In the genomic region with DNA sequence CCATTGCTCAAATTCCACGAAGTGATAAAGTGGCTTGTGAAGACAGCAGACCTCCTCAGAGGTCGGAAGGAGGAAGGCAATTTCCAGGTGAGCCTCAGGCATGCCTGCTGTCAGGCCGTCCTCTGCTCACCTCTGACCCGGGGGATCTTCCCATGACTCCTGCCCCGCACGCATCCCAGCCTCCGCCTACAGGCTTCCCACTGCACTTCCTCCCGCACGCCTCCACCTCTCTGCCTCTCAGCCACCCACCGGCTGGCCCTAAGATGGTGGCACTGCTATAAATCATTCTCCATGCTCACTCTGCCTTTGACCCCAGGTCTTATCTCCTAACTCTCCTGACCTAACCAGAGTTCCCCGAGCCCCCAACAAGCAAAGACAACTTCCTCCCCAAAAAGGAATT, we compare ENCODE assay signal across 12 cellular contexts. TPM values are rescaled to one million over a fixed set of nuclear protein-coding genes. Genes with fewer than 3 reads are reported as not detected.
A peak's percentile ranks its signal among the peaks of the same experiment; 100 is the strongest.
DNase-seq lines count a peak whose midpoint lies in the region; ATAC-seq, FAIRE-seq and TF ChIP-seq lines count a peak whose summit lies in the region.
"Had no signal": no experiment of that assay in that cellular context is flagged by ENCODE, and none has a peak within 500 bp of the region (broad histone marks: within the 10 kb centered on the region; RNA-seq: fewer than 3 reads in every experiment).

No MANE protein-coding gene starts in this region.

- H3K4me1 Mint-ChIP-seq in HFFc6 (ENCODE audit: low read depth) (peaks cover 35% of the 10 kb centered on the region), H9 (peaks cover 6 to 13% of the 10 kb centered on the region in 2 experiments)
- H3K4me1 Mint-ChIP-seq: CD4-positive, CD25-positive, alpha-beta regulatory T cell had no signal

- no peak overlapping the region for H3T11ph ChIP-seq in H9 (ENCODE audit: low read length)

- no peak overlapping the region; the same call in 1 of the 2 replicates for H2BK20ac ChIP-seq in H1 (ENCODE audit: low read length)
- no peak overlapping the region for H2BK20ac ChIP-seq in H9 (ENCODE audit: low read depth, low read length, poor library complexity, severe bottlenecking)

- H3K18ac ChIP-seq in H1 (ENCODE audit: extremely low read depth, low read length) (no peak overlapping the region), mesenchymal stem cell (ENCODE audit: low read depth in 1 of 2, low read length in 2 of 2) (peak overlapping the region in 1 of 2 experiments; percentile 59), H9 (ENCODE audit: insufficient read length, low read depth, low read length) (no peak overlapping the region)

- H2AFZ ChIP-seq in H1 (ENCODE audit: low read length) (no peak overlapping the region), mesenchymal stem cell (ENCODE audit: low read depth, low read length) (no peak overlapping the region), H9 (ENCODE audit: low read length) (no peak overlapping the region)

- no peak for TF ChIP-seq POLR2A in H1 (IDR thresholded peaks at IDR 0.05; ENCODE audit: control extremely low read depth in 1 of 2, low read depth in 2 of 2, low read length in 2 of 2)

- TF ChIP-seq RAD21 in H1 (IDR thresholded peaks at IDR 0.05 in 1 of 2, conservative IDR thresholded peaks at IDR 0.05 in 1 of 2; ENCODE audit: low read depth in 2 of 2, low read length in 2 of 2) = 0 out of 4 replicates have a peak, but pooled peaks of 1 of the 2 experiments have one; percentile 2

- H3K27me3 Mint-ChIP-seq in HFFc6 (ENCODE audit: insufficient read depth) (peaks cover 2% of the 10 kb centered on the region; the same call in 1 of the 2 replicates), H9 (ENCODE audit: low read depth) (peaks cover 2% of the 10 kb centered on the region)
- H3K27me3 Mint-ChIP-seq: CD4-positive, CD25-positive, alpha-beta regulatory T cell had no signal

- CTCF ChIA-PET in H1 (lab: Charles Lee; ENCODE audit: partially characterized antibody) = interaction anchor here (1.1 to 1.4 kb wide), 4 partner anchors 14 to 332 kb away, joined by 3 to 4 read pairs (median 3); no protein-coding TSS in a partner anchor

- POLR2A ChIA-PET in H1 (lab: Charles Lee; ENCODE audit: partially characterized antibody) = no interaction called here

- H3K4ac ChIP-seq in H1 (replicated peaks; ENCODE audit: insufficient read length, low read depth, low read length) = no peak overlapping the region
- H3K4ac ChIP-seq in mesenchymal stem cell (ENCODE audit: low read depth in 1 of 2, low read length in 2 of 2) = no peak overlapping the region
- no peak overlapping the region for H3K4ac ChIP-seq in H9 (ENCODE audit: low read depth, low read length)

- H3K79me1 ChIP-seq in H1 (ENCODE audit: low read depth, low read length) (no peaks in the 10 kb centered on the region), mesenchymal stem cell (replicated peaks; ENCODE audit: low read length, poor library complexity, severe bottlenecking) (peaks cover 8% of the 10 kb centered on the region), H9 (ENCODE audit: insufficient read depth, low read depth, low read length, poor library complexity, severe bottlenecking) (no peaks in the 10 kb centered on the region)

- no peak overlapping the region for H3K23ac ChIP-seq in H1 (ENCODE audit: insufficient read length)
- no peak overlapping the region for H3K23ac ChIP-seq in mesenchymal stem cell (ENCODE audit: low read length in 2 of 2)
- no peak overlapping the region for H3K23ac ChIP-seq in H9 (ENCODE audit: insufficient read length, low read depth, low read length)

- peaks cover 18% of the 10 kb centered on the region for H3K36me3 Mint-ChIP-seq in HFFc6 (ENCODE audit: low read depth)
- H3K36me3 Mint-ChIP-seq in H9 (ENCODE audit: insufficient read depth in 1 of 3, low read depth in 3 of 3) = peaks cover 3 to 12% (median 4%) of the 10 kb centered on the region in 3 experiments
- H3K36me3 Mint-ChIP-seq: CD4-positive, CD25-positive, alpha-beta regulatory T cell had no signal

- ATAC-seq in HG02840 (IDR thresholded peaks at IDR 0.05; ENCODE audit: low FRiP score, unreplicated experiment) = no peak
- ATAC-seq: Right ventricle myocardium inferior had no signal

- no peak for TF ChIP-seq CTCF in HFFc6 (IDR thresholded peaks at IDR 0.05)
- TF ChIP-seq CTCF in H1 (IDR thresholded peaks at IDR 0.05; ENCODE audit: control extremely low read depth in 1 of 3, insufficient read depth in 1 of 3, low read depth in 1 of 3, low read length in 3 of 3) = no peak
- TF ChIP-seq CTCF in H9 (conservative IDR thresholded peaks at IDR 0.05) = no peak

- no peak overlapping the region for H4K91ac ChIP-seq in H1 (replicated peaks; ENCODE audit: insufficient read length, low read length)
- peak overlapping the region; percentile 25 for H4K91ac ChIP-seq in mesenchymal stem cell (ENCODE audit: low read length)
- H4K91ac ChIP-seq in H9 (ENCODE audit: insufficient read length, low read depth, low read length) = no peak overlapping the region

- H4K20me1 ChIP-seq in H1 (replicated peaks in 1 of 2; ENCODE audit: control insufficient read depth in 1 of 2, insufficient read depth in 2 of 2, low read length in 2 of 2) (no peaks in the 10 kb centered on the region), H9 (ENCODE audit: control insufficient read depth, insufficient read depth, insufficient read length) (no peaks in the 10 kb centered on the region)

- no peak overlapping the region; the same call in 1 of the 2 replicates for H2BK5ac ChIP-seq in H1 (ENCODE audit: low read depth, low read length)
- no peak overlapping the region for H2BK5ac ChIP-seq in mesenchymal stem cell (ENCODE audit: low read depth, low read length, poor library complexity, severe bottlenecking)
- no peak overlapping the region for H2BK5ac ChIP-seq in H9 (ENCODE audit: insufficient read length, low read length)

- H4K8ac ChIP-seq in H1 (ENCODE audit: extremely low read depth, insufficient read depth, low read length) = no peak overlapping the region
- H4K8ac ChIP-seq in mesenchymal stem cell (ENCODE audit: low read length) = no peak overlapping the region
- H4K8ac ChIP-seq in H9 (replicated peaks; ENCODE audit: insufficient read length, low read depth, low read length) = no peak overlapping the region

- WGBS in H1 (ENCODE audit: extremely low coverage in 1 of 2, insufficient coverage in 1 of 2, insufficient read length in 1 of 2, insufficient replicate concordance in 2 of 2, low coverage in 1 of 2, low lambda C conversion rate in 2 of 2, missing lambda C conversion rate in 1 of 2), 2 experiments = 82% methylated on average over 11 of the region's 11 CpGs; no CpG with 5 or more reads in 1 of the 2 experiments
- WGBS in mesenchymal stem cell = 80% methylated on average over 11 of the region's 11 CpGs
- no CpG with 5 or more reads among the region's 11 CpGs for WGBS in H9 (ENCODE audit: extremely low coverage, insufficient read length, low lambda C conversion rate)

- H2BK12ac ChIP-seq in H1 (ENCODE audit: low read depth, low read length) = peak overlapping the region; percentile 35; the same call in 1 of the 2 replicates
- peak overlapping the region in 1 of 2 experiments; percentile 37 for H2BK12ac ChIP-seq in mesenchymal stem cell (ENCODE audit: low read length in 2 of 2)
- no peak overlapping the region for H2BK12ac ChIP-seq in H9 (ENCODE audit: insufficient read length, low read depth, low read length)

- H3K23me2 ChIP-seq in H1 (ENCODE audit: low read depth, low read length) (no peaks in the 10 kb centered on the region; the same call in 1 of the 2 replicates), H9 (ENCODE audit: insufficient read length, low read depth, low read length, poor library complexity, severe bottlenecking) (no peaks in the 10 kb centered on the region)

- H3K27ac Mint-ChIP-seq in HFFc6 (peak overlapping the region; percentile 66; the same call in 1 of the 2 replicates), H9 (peak overlapping the region in 1 of 3 experiments; percentile 45; a peak in 1 of 7 replicates)
- H3K27ac Mint-ChIP-seq: CD4-positive, CD25-positive, alpha-beta regulatory T cell had no signal

- no peaks in the 10 kb centered on the region for H3K4me1 ChIP-seq in H1 (replicated peaks in 1 of 4; ENCODE audit: control insufficient read depth in 3 of 4, insufficient read depth in 4 of 4, low read length in 3 of 4)
- H3K4me1 ChIP-seq in mesenchymal stem cell (ENCODE audit: control insufficient read depth, insufficient read depth, low read depth, low read length) = peaks cover 7% of the 10 kb centered on the region
- H3K4me1 ChIP-seq in H9 (ENCODE audit: insufficient read depth, low read length) = no peaks in the 10 kb centered on the region

- H3K56ac ChIP-seq in H1 (replicated peaks; ENCODE audit: insufficient read length, low read depth, low read length) (no peak overlapping the region), H9 (ENCODE audit: insufficient read length, low read depth, low read length) (no peak overlapping the region)

- H4K5ac ChIP-seq in H1 (ENCODE audit: insufficient read length, low read depth, low read length) = no peak overlapping the region
- H4K5ac ChIP-seq in H9 (ENCODE audit: insufficient read length, low read depth, low read length) = no peak overlapping the region

- no peak for TF ChIP-seq EP300 in H1 (IDR thresholded peaks at IDR 0.05; ENCODE audit: borderline replicate concordance in 1 of 2, low read depth in 2 of 2, low read length in 2 of 2)

- no peak for FAIRE-seq in H1 (lab: Jason Lieb, UNC)

- H3K9me3 Mint-ChIP-seq in HFFc6 (peaks cover 8% of the 10 kb centered on the region), H9 (peaks cover 15 to 16% of the 10 kb centered on the region in 2 experiments)

- H3K27ac ChIP-seq in H1 (ENCODE audit: low read depth, low read length) = no peak overlapping the region
- H3K27ac ChIP-seq in mesenchymal stem cell (ENCODE audit: low read length, poor library complexity, severe bottlenecking) = no peak overlapping the region
- no peak overlapping the region for H3K27ac ChIP-seq in H9 (ENCODE audit: insufficient read length, low read depth, low read length)

- H3K27me3 ChIP-seq in H1 (replicated peaks in 1 of 4; ENCODE audit: control insufficient read depth in 3 of 4, extremely low read depth in 1 of 4, insufficient read depth in 3 of 4, low read length in 3 of 4) (no peaks in the 10 kb centered on the region), mesenchymal stem cell (ENCODE audit: control insufficient read depth in 1 of 2, insufficient read depth in 1 of 2, low read length in 2 of 2) (no peaks in the 10 kb centered on the region), H9 (ENCODE audit: insufficient read depth, low read length) (no peaks in the 10 kb centered on the region)

- H3K4me2 ChIP-seq in H1 (ENCODE audit: insufficient read depth in 1 of 2, low read depth in 2 of 2, low read length in 2 of 2) = no peak overlapping the region
- H3K4me2 ChIP-seq in mesenchymal stem cell (ENCODE audit: low read length, poor library complexity, severe bottlenecking) = no peak overlapping the region
- no peak overlapping the region for H3K4me2 ChIP-seq in H9 (ENCODE audit: insufficient read depth, insufficient read length, low read length)

- peaks cover 8 to 14% of the 10 kb centered on the region in 2 experiments; a peak in 3 of 4 replicates for H3K9me3 ChIP-seq in H1 (ENCODE audit: insufficient read depth in 2 of 2, low read depth in 1 of 2, low read length in 1 of 2)
- peaks cover 11% of the 10 kb centered on the region for H3K9me3 ChIP-seq in mesenchymal stem cell (ENCODE audit: control insufficient read depth, low read length)
- H3K9me3 ChIP-seq in H9 (ENCODE audit: control insufficient read depth, low read depth, low read length) = no peaks in the 10 kb centered on the region

- no peak overlapping the region for H3K14ac ChIP-seq in H1 (ENCODE audit: insufficient read length)
- H3K14ac ChIP-seq in mesenchymal stem cell (ENCODE audit: low read length in 2 of 2) = peak overlapping the region in 1 of 2 experiments; percentile 61
- H3K14ac ChIP-seq in H9 (ENCODE audit: insufficient read depth, low read length) = no peak overlapping the region

- H3K79me2 ChIP-seq in H1 (ENCODE audit: control insufficient read depth in 1 of 2, insufficient read depth in 2 of 2, low read length in 2 of 2) = no peaks in the 10 kb centered on the region
- H3K79me2 ChIP-seq in H9 (ENCODE audit: insufficient read depth, low read length) = no peaks in the 10 kb centered on the region

- H3K36me3 ChIP-seq in H1 (ENCODE audit: control insufficient read depth in 2 of 4, insufficient read depth in 4 of 4, low read length in 3 of 4) (no peaks in the 10 kb centered on the region), mesenchymal stem cell (ENCODE audit: control insufficient read depth in 1 of 2, insufficient read depth in 2 of 2, low read depth in 1 of 2, low read length in 2 of 2) (no peaks in the 10 kb centered on the region)

- no peak for DNase-seq in HFFc6
- no peak for DNase-seq in H1 (ENCODE audit: low read depth in 1 of 2, low spot score in 2 of 2)
- no peak for DNase-seq in mesenchymal stem cell
- DNase-seq in ureter (ENCODE audit: low spot score) = no peak
- no peak for DNase-seq in NCI-H1048 (lab: John Stamatoyannopoulos, UW)
- no peak for DNase-seq in H9
- DNase-seq: CD4-positive, CD25-positive, alpha-beta regulatory T cell; COR-L47; HCEC 1CT had no signal

- no peak overlapping the region for H3K4me3 ChIP-seq in H1 (ENCODE audit: extremely low read depth in 1 of 4, insufficient read depth in 2 of 4, low read depth in 3 of 4, low read length in 4 of 4)
- H3K4me3 ChIP-seq in mesenchymal stem cell (ENCODE audit: insufficient read depth in 1 of 2, low read depth in 1 of 2, low read length in 2 of 2) = no peak overlapping the region

- H2BK120ac ChIP-seq in H1 (replicated peaks; ENCODE audit: low read depth, low read length) (no peak overlapping the region), mesenchymal stem cell (ENCODE audit: low read depth, low read length) (no peak overlapping the region), H9 (ENCODE audit: low read depth, low read length, poor library complexity, severe bottlenecking) (no peak overlapping the region)

- H2AK5ac ChIP-seq in H1 (ENCODE audit: low read depth, low read length) (no peak overlapping the region), mesenchymal stem cell (ENCODE audit: low read length, severe bottlenecking) (peak overlapping the region; percentile 29), H9 (ENCODE audit: insufficient read length, low read length) (no peak overlapping the region)

- no peak overlapping the region for H2BK15ac ChIP-seq in H1 (ENCODE audit: low read length)
- no peak overlapping the region for H2BK15ac ChIP-seq in mesenchymal stem cell (ENCODE audit: low read depth, poor library complexity, severe bottlenecking)
- H2BK15ac ChIP-seq in H9 (ENCODE audit: low read depth, low read length) = no peak overlapping the region

- H3K9ac ChIP-seq in H1 (replicated peaks in 1 of 4; ENCODE audit: extremely low read depth in 1 of 4, low read depth in 3 of 4, low read length in 3 of 4) = no peak overlapping the region
- H3K9ac ChIP-seq in mesenchymal stem cell (ENCODE audit: low read length) = no peak overlapping the region
- no peak overlapping the region for H3K9ac ChIP-seq in H9 (ENCODE audit: extremely low read depth, insufficient read length, low read length)

- H3K4me3 Mint-ChIP-seq in HFFc6 (no peak overlapping the region), H9 (no peak overlapping the region)
- H3K4me3 Mint-ChIP-seq: CD4-positive, CD25-positive, alpha-beta regulatory T cell had no signal

RNA-seq across cellular contexts. Expression of gene DNAH5, which starts 49.4 kb away (rescaled TPM):
- total RNA-seq in HFFc6 (2021; fragmentation: NEBNext Ultra II Directional; extraction: Animal tissue kit (Norgen Biotek cat#: 25700)) = 1 to 10 TPM; 1.1 to 1.9 (median 1.3) TPM
- 0.50 and 0.73 TPM in 2 replicates for total RNA-seq in H1 (2021; fragmentation: NEBNext Ultra II Directional; extraction: Animal tissue kit (Norgen Biotek cat#: 25700))
- polyA plus RNA-seq in H1 (2011; rRNA removed) = 0.06 and 0.30 TPM in 2 replicates
- polyA plus RNA-seq in H1 (2011; cell fraction: cytosol; rRNA removed) = 0.39 TPM
- polyA plus RNA-seq in H1 (2011; cell fraction: nucleus; rRNA removed) = 0.53 TPM
- 0.19 to 0.50 TPM (median 0.46 TPM) in 4 replicates for polyA plus RNA-seq in H1 (2012, experiment 1 of 2)
- polyA plus RNA-seq in H1 (2012, experiment 2 of 2) = 0.07 TPM
- polyA plus RNA-seq in H1 (2013, experiment 1 of 2) = 0.22 TPM
- polyA plus RNA-seq in H1 (2013, experiment 2 of 2) = 0.20 TPM
- 0.35 and 1.2 TPM in 2 replicates for polyA minus RNA-seq in H1 (2011; rRNA and poly(A)+ RNA removed)
- 0.22 TPM for polyA minus RNA-seq in H1 (2011; cell fraction: cytosol; rRNA and poly(A)+ RNA removed)
- 1.7 TPM for polyA minus RNA-seq in H1 (2011; cell fraction: nucleus; rRNA and poly(A)+ RNA removed)
- 2.2 TPM for polyA plus RNA-seq in mesenchymal stem cell (2013, experiment 1 of 2)
- 2.3 TPM for polyA plus RNA-seq in mesenchymal stem cell (2013, experiment 2 of 2)
- total RNA-seq in ureter (13.3 TPM), H9 (2021) (0.50 and 0.55 TPM in 2 replicates)
- total RNA-seq: A673; CD4-positive, CD25-positive, alpha-beta regulatory T cell had no signal
- polyA plus RNA-seq: CD4-positive, CD25-positive, alpha-beta regulatory T cell had no signal
